ENCODE assay signal across 16 cellular contexts in the genomic region with DNA sequence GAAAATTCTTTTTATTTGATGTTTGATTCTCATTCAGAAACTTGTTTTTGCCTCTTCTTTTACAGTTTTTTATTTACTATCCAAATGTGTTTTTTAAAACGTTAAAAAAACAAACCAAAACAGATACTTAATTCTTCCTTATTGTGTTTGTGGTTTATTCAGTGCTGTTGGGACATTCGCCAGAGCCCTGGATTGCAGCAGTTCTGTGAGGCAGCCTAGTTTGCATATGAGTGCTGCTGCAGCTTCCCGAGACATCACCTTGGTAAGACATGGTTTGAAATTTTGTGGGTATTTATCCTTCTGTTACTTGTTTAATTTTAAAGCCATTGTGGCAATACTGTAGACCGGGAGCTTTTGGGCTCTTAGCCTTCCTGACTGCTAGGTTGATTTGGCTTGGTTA.
DNase-seq lines count a peak whose midpoint lies in the region; ATAC-seq and TF ChIP-seq lines count a peak whose summit lies in the region.
"Had no signal": no experiment of that assay in that cellular context is flagged by ENCODE, and none has a peak within 500 bp of the region (broad histone marks: within the 10 kb centered on the region; RNA-seq: fewer than 3 reads in every experiment).

No MANE protein-coding gene starts in this region.

- no peak overlapping the region for H4K91ac ChIP-seq in H9 (ENCODE audit: insufficient read length, low read depth, low read length)
- no peak overlapping the region for H4K91ac ChIP-seq in mesenchymal stem cell (ENCODE audit: low read length)

- H4K20me1 ChIP-seq in H9 (ENCODE audit: control insufficient read depth, insufficient read depth, insufficient read length) (no peaks in the 10 kb centered on the region), MM.1S (ENCODE audit: insufficient read depth, low read length) (no peaks in the 10 kb centered on the region)

- no peaks in the 10 kb centered on the region for H3K23me2 ChIP-seq in H9 (ENCODE audit: insufficient read length, low read depth, low read length, poor library complexity, severe bottlenecking)

- H3K4me1 Mint-ChIP-seq in H9, result peaks cover 33 to 45% of the 10 kb centered on the region in 2 experiments

- H3K4ac ChIP-seq in H9 (ENCODE audit: low read depth, low read length) (no peak overlapping the region), mesenchymal stem cell (ENCODE audit: low read depth in 1 of 2, low read length in 2 of 2) (no peak overlapping the region)

- TF ChIP-seq CTCF in H9 (conservative IDR thresholded peaks at IDR 0.05) (no peak), astrocyte of the spinal cord (IDR thresholded peaks at IDR 0.05; ENCODE audit: low read depth, low read length) (no peak), MM.1S (IDR thresholded peaks at IDR 0.05; ENCODE audit: low read length) (no peak)

- H3K36me3 ChIP-seq in mesenchymal stem cell (ENCODE audit: control insufficient read depth in 1 of 2, insufficient read depth in 2 of 2, low read depth in 1 of 2, low read length in 2 of 2), result peaks cover 2 to 33% of the 10 kb centered on the region in 2 experiments
- H3K36me3 ChIP-seq in MM.1S (replicated peaks; ENCODE audit: insufficient read depth, low read length), result no peaks in the 10 kb centered on the region

- H3K27me3 Mint-ChIP-seq in H9 (ENCODE audit: low read depth), result no peaks in the 10 kb centered on the region

- no peaks in the 10 kb centered on the region for H3F3A ChIP-seq in MM.1S (ENCODE audit: insufficient read depth, low read length)

- H2AK5ac ChIP-seq in H9 (ENCODE audit: insufficient read length, low read length) (no peak overlapping the region), mesenchymal stem cell (ENCODE audit: low read length, severe bottlenecking) (no peak overlapping the region)

- H3K18ac ChIP-seq in H9 (ENCODE audit: insufficient read length, low read depth, low read length), result no peak overlapping the region
- no peak overlapping the region for H3K18ac ChIP-seq in mesenchymal stem cell (ENCODE audit: low read depth in 1 of 2, low read length in 2 of 2)

- H3K27ac ChIP-seq in H9 (ENCODE audit: insufficient read length, low read depth, low read length), result no peak overlapping the region
- H3K27ac ChIP-seq in mesenchymal stem cell (ENCODE audit: low read length, poor library complexity, severe bottlenecking), result no peak overlapping the region
- H3K27ac ChIP-seq in MM.1S (ENCODE audit: low read length), result no peak overlapping the region
- H3K27ac ChIP-seq: body of pancreas, dorsolateral prefrontal cortex had no signal

- H3K4me1 ChIP-seq in H9 (ENCODE audit: insufficient read depth, low read length) (no peaks in the 10 kb centered on the region; the same call in 1 of the 2 replicates), mesenchymal stem cell (ENCODE audit: control insufficient read depth, insufficient read depth, low read depth, low read length) (peaks cover 2% of the 10 kb centered on the region), MM.1S (ENCODE audit: low read length) (no peaks in the 10 kb centered on the region)

- WGBS in H9 (ENCODE audit: extremely low coverage, insufficient read length, low lambda C conversion rate), result no CpG with 5 or more reads among the region's 4 CpGs
- WGBS in mesenchymal stem cell, result 91% methylated on average over 3 of the region's 4 CpGs

- H3K27me3 ChIP-seq in H9 (ENCODE audit: insufficient read depth, low read length), result no peaks in the 10 kb centered on the region
- H3K27me3 ChIP-seq in mesenchymal stem cell (ENCODE audit: control insufficient read depth in 1 of 2, insufficient read depth in 1 of 2, low read length in 2 of 2), result no peaks in the 10 kb centered on the region
- H3K27me3 ChIP-seq in MM.1S (replicated peaks; ENCODE audit: insufficient read depth, low read length), result no peaks in the 10 kb centered on the region
- H3K27me3 ChIP-seq: body of pancreas, dorsolateral prefrontal cortex had no signal

- no peak overlapping the region for H3T11ph ChIP-seq in H9 (ENCODE audit: low read length)

- H3K9me3 ChIP-seq in H9 (ENCODE audit: control insufficient read depth, low read depth, low read length), result no peaks in the 10 kb centered on the region
- no peaks in the 10 kb centered on the region for H3K9me3 ChIP-seq in mesenchymal stem cell (ENCODE audit: control insufficient read depth, low read length)
- H3K9me3 ChIP-seq in MM.1S (replicated peaks; ENCODE audit: insufficient read depth, low read length), result no peaks in the 10 kb centered on the region
- H3K9me3 ChIP-seq: body of pancreas had no signal

- H2BK12ac ChIP-seq in H9 (ENCODE audit: insufficient read length, low read depth, low read length), result no peak overlapping the region
- H2BK12ac ChIP-seq in mesenchymal stem cell (ENCODE audit: low read length in 2 of 2), result no peak overlapping the region

- peak overlapping the region; percentile 58 to 96 (median 91); a peak in 6 of 7 replicates for H3K27ac Mint-ChIP-seq in H9

- H3K4me3 ChIP-seq in astrocyte of the spinal cord (ENCODE audit: low read depth, low read length), result no peak overlapping the region
- no peak overlapping the region for H3K4me3 ChIP-seq in mesenchymal stem cell (ENCODE audit: insufficient read depth in 1 of 2, low read depth in 1 of 2, low read length in 2 of 2)
- no peak overlapping the region for H3K4me3 ChIP-seq in MM.1S (ENCODE audit: low read length)
- H3K4me3 ChIP-seq: body of pancreas had no signal

- DNase-seq in AG20443 (ENCODE audit: low spot score) (peak; percentile 11), H9 (no peak), astrocyte of the spinal cord (ENCODE audit: low read depth, low spot score) (peak; percentile 17), mesenchymal stem cell (no peak), MM.1S (no peak), H4 (ENCODE audit: low spot score) (no peak), posterior vena cava (ENCODE audit: low spot score) (no peak)
- DNase-seq: activated gamma-delta T cell; body of pancreas; NCI-H187; NCI-H510A treated with DMSO at 0.1 percent for 48 hours; stimulated activated CD4-positive, alpha-beta T cell treated with anti-CD3 and anti-CD28 coated beads, Interleukin-12 subunit alpha, Interleukin-12 subunit beta, amount 100 ng/mL, for 4 hours; stimulated activated naive CD4-positive, alpha-beta T cell treated with Interleukin-2 at 50 U/mL for 16 hours had no signal

- H3K79me2 ChIP-seq in H9 (ENCODE audit: insufficient read depth, low read length) (peaks cover 3% of the 10 kb centered on the region; the same call in 1 of the 2 replicates), MM.1S (ENCODE audit: low read length) (no peaks in the 10 kb centered on the region)

- no peak overlapping the region for H3K4me3 Mint-ChIP-seq in H9

- H3K36me3 Mint-ChIP-seq in H9 (ENCODE audit: insufficient read depth in 1 of 3, low read depth in 3 of 3), result peaks cover 18 to 64% (median 53%) of the 10 kb centered on the region in 3 experiments

- no peak overlapping the region for H4K8ac ChIP-seq in H9 (replicated peaks; ENCODE audit: insufficient read length, low read depth, low read length)
- no peak overlapping the region for H4K8ac ChIP-seq in mesenchymal stem cell (ENCODE audit: low read length)

- H3K4me2 ChIP-seq in H9 (ENCODE audit: insufficient read depth, insufficient read length, low read length) (no peak overlapping the region), mesenchymal stem cell (ENCODE audit: low read length, poor library complexity, severe bottlenecking) (peak overlapping the region; percentile 0), MM.1S (ENCODE audit: low read depth, low read length) (no peak overlapping the region)

- no peaks in the 10 kb centered on the region for H3K9me2 ChIP-seq in MM.1S (replicated peaks; ENCODE audit: insufficient read depth, low read length)

- H4K5ac ChIP-seq in H9 (ENCODE audit: insufficient read length, low read depth, low read length), result no peak overlapping the region

- ATAC-seq in GM18861 (IDR thresholded peaks at IDR 0.05; ENCODE audit: unreplicated experiment), result no peak
- ATAC-seq: body of pancreas, Panc1 had no signal

- H3K9me3 Mint-ChIP-seq in H9, result no peaks in the 10 kb centered on the region

- H2AFZ ChIP-seq in H9 (ENCODE audit: low read length) (no peak overlapping the region), mesenchymal stem cell (ENCODE audit: low read depth, low read length) (no peak overlapping the region), MM.1S (ENCODE audit: low read length) (no peak overlapping the region)

- in situ Hi-C loops in astrocyte of the spinal cord (cut with HindIII; ENCODE audit: low sequenced_read_pairs), result no loop called here

- no peak overlapping the region for H3K56ac ChIP-seq in H9 (ENCODE audit: insufficient read length, low read depth, low read length)

- H2BK20ac ChIP-seq in H9 (ENCODE audit: low read depth, low read length, poor library complexity, severe bottlenecking), result no peak overlapping the region

- intact Hi-C loops in posterior vena cava (cut with DNase I), result loop anchor here in 1 of 2 donors (10.0 kb wide), 1 partner anchor 1245 kb away; no protein-coding TSS in a partner anchor

- H3K79me1 ChIP-seq in H9 (ENCODE audit: insufficient read depth, low read depth, low read length, poor library complexity, severe bottlenecking) (peaks cover 8% of the 10 kb centered on the region), mesenchymal stem cell (replicated peaks; ENCODE audit: low read length, poor library complexity, severe bottlenecking) (peaks cover 15% of the 10 kb centered on the region)

- H2BK5ac ChIP-seq in H9 (ENCODE audit: insufficient read length, low read length) (no peak overlapping the region), mesenchymal stem cell (ENCODE audit: low read depth, low read length, poor library complexity, severe bottlenecking) (no peak overlapping the region)

- H2BK120ac ChIP-seq in H9 (ENCODE audit: low read depth, low read length, poor library complexity, severe bottlenecking), result no peak overlapping the region
- no peak overlapping the region for H2BK120ac ChIP-seq in mesenchymal stem cell (ENCODE audit: low read depth, low read length)

- H3K14ac ChIP-seq in H9 (ENCODE audit: insufficient read depth, low read length) (no peak overlapping the region), mesenchymal stem cell (ENCODE audit: low read length in 2 of 2) (no peak overlapping the region)

- no peak overlapping the region for H3K23ac ChIP-seq in H9 (ENCODE audit: insufficient read length, low read depth, low read length)
- H3K23ac ChIP-seq in mesenchymal stem cell (ENCODE audit: low read length in 2 of 2), result no peak overlapping the region

- H2BK15ac ChIP-seq in H9 (ENCODE audit: low read depth, low read length) (no peak overlapping the region), mesenchymal stem cell (ENCODE audit: low read depth, poor library complexity, severe bottlenecking) (no peak overlapping the region)

- H3K9ac ChIP-seq in H9 (ENCODE audit: extremely low read depth, insufficient read length, low read length), result no peak overlapping the region
- H3K9ac ChIP-seq in mesenchymal stem cell (ENCODE audit: low read length), result no peak overlapping the region
- H3K9ac ChIP-seq in MM.1S (ENCODE audit: low read length), result no peak overlapping the region

Comparison
In these comparisons a context has a peak if more than half of its experiments do, and no peak if none do; other contexts are left out.
1. DNase-seq: peak in AG20443 (single experiment) and astrocyte of the spinal cord (single experiment); none in H9 (single experiment), mesenchymal stem cell (single experiment), MM.1S (single experiment), H4 (single experiment) and posterior vena cava (single experiment).